In the genomic region with DNA sequence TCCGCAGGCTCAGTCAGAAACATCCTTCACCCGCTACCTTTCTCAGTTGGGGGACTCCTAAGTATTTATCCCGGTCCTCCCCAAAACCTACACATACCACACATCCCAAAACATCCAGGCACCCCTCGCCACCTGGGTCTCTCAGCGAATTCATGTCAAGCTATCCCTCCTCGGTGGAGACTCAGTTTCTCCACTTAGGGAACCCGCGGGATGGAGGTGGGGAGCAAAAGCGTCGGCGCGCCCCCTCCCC, we compare ENCODE assay signal across 9 cellular contexts. TPM values are rescaled to one million over a fixed set of nuclear protein-coding genes. Genes with fewer than 3 reads are reported as not detected.
DNase-seq lines count a peak whose midpoint lies in the region; FAIRE-seq and TF ChIP-seq lines count a peak whose summit lies in the region.
"Had no signal": no experiment of that assay in that cellular context is flagged by ENCODE, and none has a peak within 500 bp of the region (broad histone marks: within the 10 kb centered on the region; RNA-seq: fewer than 3 reads in every experiment).

No MANE protein-coding gene starts in this region.

- FAIRE-seq in H1 (lab: Jason Lieb, UNC) = no peak

- H4K91ac ChIP-seq in H1 (replicated peaks; ENCODE audit: insufficient read length, low read length) = peak overlapping the region; percentile 8

- no peak overlapping the region for H3K23ac ChIP-seq in H1 (ENCODE audit: insufficient read length)

- DNase-seq in NCI-H1694 treated with DMSO at 0.1 percent for 48 hours (lab: John Stamatoyannopoulos, UW) = peak; percentile 82
- DNase-seq in H1 (ENCODE audit: low read depth in 1 of 2, low spot score in 2 of 2) = no peak
- no peak for DNase-seq in GM03348 (ENCODE audit: low spot score)
- DNase-seq in cortex of kidney (lab: John Stamatoyannopoulos, UW) = no peak
- DNase-seq in mesenteric fat pad (ENCODE audit: low spot score) = no peak
- no peak for DNase-seq in NCI-H2107 (lab: John Stamatoyannopoulos, UW)

- no peak overlapping the region for H2AK5ac ChIP-seq in H1 (ENCODE audit: low read depth, low read length)

- H3K9ac ChIP-seq in ES-I3 (ENCODE audit: low read depth, low read length) (peak overlapping the region; percentile 89), H1 (replicated peaks in 1 of 4; ENCODE audit: extremely low read depth in 1 of 4, low read depth in 3 of 4, low read length in 3 of 4) (peak overlapping the region in 2 of 4 experiments; percentile 43 to 60; a peak in 2 of 7 replicates)

- peaks cover 0 to 8% of the 10 kb centered on the region in 2 experiments for H4K20me1 ChIP-seq in H1 (replicated peaks in 1 of 2; ENCODE audit: control insufficient read depth in 1 of 2, insufficient read depth in 2 of 2, low read length in 2 of 2)

- H2BK5ac ChIP-seq in H1 (ENCODE audit: low read depth, low read length) = peak overlapping the region; percentile 87

- TF ChIP-seq RAD21 in H1 (IDR thresholded peaks at IDR 0.05 in 1 of 2, conservative IDR thresholded peaks at IDR 0.05 in 1 of 2; ENCODE audit: low read depth in 2 of 2, low read length in 2 of 2) = no peak

- peaks cover 4% of the 10 kb centered on the region; the same call in 1 of the 2 replicates for H3K79me1 ChIP-seq in H1 (ENCODE audit: low read depth, low read length)

- CTCF ChIA-PET in H1 (lab: Charles Lee; ENCODE audit: partially characterized antibody) = interaction anchor here (0.9 to 14.0 kb wide), 7 partner anchors 13 to 90 kb away, joined by 3 to 334 read pairs (median 113); partner anchors contain the start of genes CKS1B, EFNA3, EFNA4 and FLAD1

- peak overlapping the region; percentile 74 for H3K4ac ChIP-seq in H1 (replicated peaks; ENCODE audit: insufficient read length, low read depth, low read length)

- no peak for TF ChIP-seq CTCF in H1 (IDR thresholded peaks at IDR 0.05; ENCODE audit: control extremely low read depth in 1 of 3, insufficient read depth in 1 of 3, low read depth in 1 of 3, low read length in 3 of 3)
- TF ChIP-seq CTCF in neutrophil (IDR thresholded peaks at IDR 0.05) = no peak

- H4K8ac ChIP-seq in H1 (ENCODE audit: extremely low read depth, insufficient read depth, low read length) = 0 out of 2 replicates have a peak overlapping the region, but pooled peaks have one; percentile 93

- H3K9me3 ChIP-seq in ES-I3 (ENCODE audit: control insufficient read depth, insufficient read depth, low read length) = no peaks in the 10 kb centered on the region
- no peaks in the 10 kb centered on the region for H3K9me3 ChIP-seq in H1 (ENCODE audit: insufficient read depth in 2 of 2, low read depth in 1 of 2, low read length in 1 of 2)
- no peaks in the 10 kb centered on the region for H3K9me3 ChIP-seq in neutrophil

- H3K14ac ChIP-seq in H1 (ENCODE audit: insufficient read length) = no peak overlapping the region

- peak overlapping the region; percentile 80 for H2BK12ac ChIP-seq in H1 (ENCODE audit: low read depth, low read length)

- peaks cover 0 to 33% of the 10 kb centered on the region in 2 experiments; a peak in 2 of 4 replicates for H3K79me2 ChIP-seq in H1 (ENCODE audit: control insufficient read depth in 1 of 2, insufficient read depth in 2 of 2, low read length in 2 of 2)

- H3K4me1 ChIP-seq in ES-I3 (ENCODE audit: insufficient read depth, low read length) (peaks cover 7% of the 10 kb centered on the region; the same call in 1 of the 2 replicates), H1 (replicated peaks in 1 of 4; ENCODE audit: control insufficient read depth in 3 of 4, insufficient read depth in 4 of 4, low read length in 3 of 4) (peaks cover 6 to 18% (median 14%) of the 10 kb centered on the region in 4 experiments), neutrophil (ENCODE audit: control insufficient read depth in 1 of 2, insufficient read depth in 1 of 2, low read depth in 1 of 2, low read length in 1 of 2) (peaks cover 64 to 73% of the 10 kb centered on the region in 2 experiments)

- TF ChIP-seq POLR2A in H1 (IDR thresholded peaks at IDR 0.05; ENCODE audit: control extremely low read depth in 1 of 2, low read depth in 2 of 2, low read length in 2 of 2) = no peak

- H2BK20ac ChIP-seq in H1 (ENCODE audit: low read length) = peak overlapping the region; percentile 72; the same call in 1 of the 2 replicates

- H3K27me3 ChIP-seq in H1 (replicated peaks in 1 of 4; ENCODE audit: control insufficient read depth in 3 of 4, extremely low read depth in 1 of 4, insufficient read depth in 3 of 4, low read length in 3 of 4) (no peaks in the 10 kb centered on the region), neutrophil (no peaks in the 10 kb centered on the region)

- H2AFZ ChIP-seq in H1 (ENCODE audit: low read length) = no peak overlapping the region

- H2BK120ac ChIP-seq in H1 (replicated peaks; ENCODE audit: low read depth, low read length) = no peak overlapping the region

- H3K27ac ChIP-seq in H1 (ENCODE audit: low read depth, low read length) (no peak overlapping the region; the same call in 1 of the 2 replicates), neutrophil (peak overlapping the region; percentile 97)

- no peak overlapping the region for H2BK15ac ChIP-seq in H1 (ENCODE audit: low read length)

- peak overlapping the region; percentile 50 for H4K5ac ChIP-seq in H1 (ENCODE audit: insufficient read length, low read depth, low read length)

- H3K36me3 ChIP-seq in ES-I3 (ENCODE audit: insufficient read depth, low read length) = no peaks in the 10 kb centered on the region
- H3K36me3 ChIP-seq in H1 (ENCODE audit: control insufficient read depth in 2 of 4, insufficient read depth in 4 of 4, low read length in 3 of 4) = peaks cover 0 to 2% (median 0%) of the 10 kb centered on the region in 4 experiments; a peak in 2 of 8 replicates
- H3K36me3 ChIP-seq in neutrophil = no peaks in the 10 kb centered on the region

- POLR2A ChIA-PET in H1 (lab: Charles Lee; ENCODE audit: partially characterized antibody) = interaction anchor here (0.6 to 42.8 kb wide), 7 partner anchors 14 to 864 kb away, joined by 3 to 702 read pairs (median 4); partner anchors contain the start of genes CKS1B, EFNA3, EFNA4 and FLAD1

- H3K4me2 ChIP-seq in H1 (ENCODE audit: insufficient read depth in 1 of 2, low read depth in 2 of 2, low read length in 2 of 2) = peak overlapping the region; percentile 79 to 87

- H3K56ac ChIP-seq in H1 (replicated peaks; ENCODE audit: insufficient read length, low read depth, low read length) = no peak overlapping the region

- H3K4me3 ChIP-seq in H1 (ENCODE audit: extremely low read depth in 1 of 4, insufficient read depth in 2 of 4, low read depth in 3 of 4, low read length in 4 of 4) = peak overlapping the region; percentile 61 to 77 (median 63)
- H3K4me3 ChIP-seq in neutrophil (ENCODE audit: low read depth in 1 of 2, low read length in 1 of 2) = peak overlapping the region; percentile 85 to 100

- peaks cover 18% of the 10 kb centered on the region; the same call in 1 of the 2 replicates for H3K23me2 ChIP-seq in H1 (ENCODE audit: low read depth, low read length)

- 0% methylated on average over 6 of the region's 12 CpGs; no CpG with 5 or more reads in 1 of the 2 experiments for WGBS in H1 (ENCODE audit: extremely low coverage in 1 of 2, insufficient coverage in 1 of 2, insufficient read length in 1 of 2, insufficient replicate concordance in 2 of 2, low coverage in 1 of 2, low lambda C conversion rate in 2 of 2, missing lambda C conversion rate in 1 of 2), 2 experiments

- no peak for TF ChIP-seq EP300 in H1 (IDR thresholded peaks at IDR 0.05; ENCODE audit: borderline replicate concordance in 1 of 2, low read depth in 2 of 2, low read length in 2 of 2)

- peak overlapping the region; percentile 83; the same call in 1 of the 2 replicates for H3K18ac ChIP-seq in H1 (ENCODE audit: extremely low read depth, low read length)

RNA-seq across cellular contexts. Expression of gene ZBTB7B, which starts 1.2 kb away (rescaled TPM):
- 22.1 and 24.5 TPM in 2 replicates for total RNA-seq in H1 (2021; fragmentation: NEBNext Ultra II Directional; extraction: Animal tissue kit (Norgen Biotek cat#: 25700))
- polyA plus RNA-seq in H1 (2011; rRNA removed) = 36.9 and 38.3 TPM in 2 replicates
- 28.7 TPM for polyA plus RNA-seq in H1 (2011; cell fraction: cytosol; rRNA removed)
- 38.2 TPM for polyA plus RNA-seq in H1 (2011; cell fraction: nucleus; rRNA removed)
- 11.5 to 24.0 TPM (median 20.2 TPM) in 4 replicates for polyA plus RNA-seq in H1 (2012, experiment 1 of 2)
- polyA plus RNA-seq in H1 (2012, experiment 2 of 2) = 15.2 TPM
- 8.9 TPM for polyA plus RNA-seq in H1 (2013, experiment 1 of 2)
- polyA plus RNA-seq in H1 (2013, experiment 2 of 2) = 9.4 TPM
- 16.1 and 19.4 TPM in 2 replicates for polyA minus RNA-seq in H1 (2011; rRNA and poly(A)+ RNA removed)
- 22.2 TPM for polyA minus RNA-seq in H1 (2011; cell fraction: cytosol; rRNA and poly(A)+ RNA removed)
- 19.9 TPM for polyA minus RNA-seq in H1 (2011; cell fraction: nucleus; rRNA and poly(A)+ RNA removed)
- 80.4 TPM for total RNA-seq in mesenteric fat pad

RNA-seq across cellular contexts. Expression of gene LENEP, which starts 8.0 kb away (rescaled TPM):
- total RNA-seq in H1 (2021; fragmentation: NEBNext Ultra II Directional; extraction: Animal tissue kit (Norgen Biotek cat#: 25700)) = 1.2 and 1.3 TPM in 2 replicates
- polyA plus RNA-seq in H1 (2011; rRNA removed) = 1.1 TPM in 1 of 2 replicates, not detected in the other
- polyA plus RNA-seq in H1 (2011; cell fraction: cytosol; rRNA removed) = 0.23 TPM
- polyA plus RNA-seq in H1 (2011; cell fraction: nucleus; rRNA removed) = 1.5 TPM
- polyA plus RNA-seq in H1 (2012, experiment 1 of 2) = 0.32 TPM in 1 of 4 replicates, not detected in the others
- not detected for polyA plus RNA-seq in H1 (2012, experiment 2 of 2)
- polyA plus RNA-seq in H1 (2013, experiment 1 of 2) = 0.61 TPM
- not detected for polyA plus RNA-seq in H1 (2013, experiment 2 of 2)
- polyA minus RNA-seq in H1 (2011; rRNA and poly(A)+ RNA removed) = 6.1 and 8.4 TPM in 2 replicates
- polyA minus RNA-seq in H1 (2011; cell fraction: cytosol; rRNA and poly(A)+ RNA removed) = not detected
- 15.3 TPM for polyA minus RNA-seq in H1 (2011; cell fraction: nucleus; rRNA and poly(A)+ RNA removed)
- total RNA-seq in mesenteric fat pad = not detected
- total RNA-seq: M059J had no signal

RNA-seq across cellular contexts. Expression of gene FLAD1, which starts 18.2 kb away (rescaled TPM):
- total RNA-seq in H1 (2021; fragmentation: NEBNext Ultra II Directional; extraction: Animal tissue kit (Norgen Biotek cat#: 25700)) = 97.4 and 104 TPM in 2 replicates
- polyA plus RNA-seq in H1 (2011; rRNA removed) = 143 and 189 TPM in 2 replicates
- polyA plus RNA-seq in H1 (2011; cell fraction: cytosol; rRNA removed) = 152 TPM
- polyA plus RNA-seq in H1 (2011; cell fraction: nucleus; rRNA removed) = 250 TPM
- 116 to 134 TPM (median 122 TPM) in 4 replicates for polyA plus RNA-seq in H1 (2012, experiment 1 of 2)
- 127 TPM for polyA plus RNA-seq in H1 (2012, experiment 2 of 2)
- 95.1 TPM for polyA plus RNA-seq in H1 (2013, experiment 1 of 2)
- 95.5 TPM for polyA plus RNA-seq in H1 (2013, experiment 2 of 2)
- polyA minus RNA-seq in H1 (2011; rRNA and poly(A)+ RNA removed) = 149 and 177 TPM in 2 replicates
- 69.5 TPM for polyA minus RNA-seq in H1 (2011; cell fraction: cytosol; rRNA and poly(A)+ RNA removed)
- polyA minus RNA-seq in H1 (2011; cell fraction: nucleus; rRNA and poly(A)+ RNA removed) = 81.1 TPM
- 43.7 TPM for total RNA-seq in mesenteric fat pad

RNA-seq across cellular contexts. Expression of gene CKS1B, which starts 26.9 kb away (rescaled TPM):
- 284 and 294 TPM in 2 replicates for total RNA-seq in H1 (2021; fragmentation: NEBNext Ultra II Directional; extraction: Animal tissue kit (Norgen Biotek cat#: 25700))
- polyA plus RNA-seq in H1 (2011; rRNA removed) = 801 and 1,025 TPM in 2 replicates
- 668 TPM for polyA plus RNA-seq in H1 (2011; cell fraction: cytosol; rRNA removed)
- polyA plus RNA-seq in H1 (2011; cell fraction: nucleus; rRNA removed) = 301 TPM
- 458 to 597 TPM (median 493 TPM) in 4 replicates for polyA plus RNA-seq in H1 (2012, experiment 1 of 2)
- polyA plus RNA-seq in H1 (2012, experiment 2 of 2) = 299 TPM
- 459 TPM for polyA plus RNA-seq in H1 (2013, experiment 1 of 2)
- 480 TPM for polyA plus RNA-seq in H1 (2013, experiment 2 of 2)
- polyA minus RNA-seq in H1 (2011; rRNA and poly(A)+ RNA removed) = 354 and 434 TPM in 2 replicates
- polyA minus RNA-seq in H1 (2011; cell fraction: cytosol; rRNA and poly(A)+ RNA removed) = 129 TPM
- polyA minus RNA-seq in H1 (2011; cell fraction: nucleus; rRNA and poly(A)+ RNA removed) = 123 TPM
- total RNA-seq in mesenteric fat pad = 41.2 TPM

RNA-seq across cellular contexts. Expression of gene SHC1, which starts 30.8 kb away (rescaled TPM):
- total RNA-seq in H1 (2021; fragmentation: NEBNext Ultra II Directional; extraction: Animal tissue kit (Norgen Biotek cat#: 25700)) = 204 and 212 TPM in 2 replicates
- 177 and 197 TPM in 2 replicates for polyA plus RNA-seq in H1 (2011; rRNA removed)
- polyA plus RNA-seq in H1 (2011; cell fraction: cytosol; rRNA removed) = 199 TPM
- polyA plus RNA-seq in H1 (2011; cell fraction: nucleus; rRNA removed) = 757 TPM
- polyA plus RNA-seq in H1 (2012, experiment 1 of 2) = 146 to 233 TPM (median 185 TPM) in 4 replicates
- 206 TPM for polyA plus RNA-seq in H1 (2012, experiment 2 of 2)
- polyA plus RNA-seq in H1 (2013, experiment 1 of 2) = 197 TPM
- 196 TPM for polyA plus RNA-seq in H1 (2013, experiment 2 of 2)
- polyA minus RNA-seq in H1 (2011; rRNA and poly(A)+ RNA removed) = 204 and 224 TPM in 2 replicates
- 101 TPM for polyA minus RNA-seq in H1 (2011; cell fraction: cytosol; rRNA and poly(A)+ RNA removed)
- polyA minus RNA-seq in H1 (2011; cell fraction: nucleus; rRNA and poly(A)+ RNA removed) = 123 TPM
- 199 TPM for total RNA-seq in mesenteric fat pad
